Comparison of ENCODE assay signal across 8 cellular contexts in the genomic region with DNA sequence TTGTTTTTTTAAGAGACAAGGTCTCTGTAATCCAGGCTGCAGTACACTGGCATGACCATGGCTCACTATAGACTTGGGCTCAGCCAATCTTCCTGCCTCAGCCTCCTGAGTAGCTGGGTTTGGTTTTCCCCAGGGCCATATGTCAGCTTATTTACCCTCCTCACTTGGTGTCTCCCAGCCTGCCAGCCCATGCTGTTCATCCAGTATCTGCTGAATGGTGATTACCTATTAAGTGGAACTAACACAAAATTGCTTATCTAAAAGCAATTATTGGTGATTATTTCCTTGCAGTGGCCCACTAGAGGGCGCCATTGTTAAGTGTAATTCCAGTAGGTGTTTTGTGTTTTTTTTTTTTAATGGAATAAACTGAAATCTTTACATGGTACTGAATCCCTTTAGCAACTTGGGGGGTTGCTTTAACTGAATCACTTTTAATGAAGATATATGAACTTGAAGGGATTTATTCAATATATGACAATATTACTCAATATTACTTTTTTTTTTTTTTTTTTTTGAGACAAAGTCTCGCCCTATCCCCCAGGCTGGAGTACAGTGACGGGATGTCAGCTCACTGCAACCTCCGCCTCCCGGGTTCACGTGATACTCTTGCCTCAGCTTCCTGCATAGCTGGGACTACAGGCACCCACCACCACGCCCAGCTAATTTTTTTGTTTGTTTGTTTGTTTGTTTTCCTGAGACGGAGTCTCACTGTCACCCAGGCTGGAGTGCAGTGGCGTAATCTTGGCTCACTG. TPM values are rescaled to one million over a fixed set of nuclear protein-coding genes. Genes with fewer than 3 reads are reported as not detected.
DNase-seq lines count a peak whose midpoint lies in the region; ATAC-seq and TF ChIP-seq lines count a peak whose summit lies in the region.

No MANE protein-coding gene starts in this region.

- H3T11ph ChIP-seq in H9 (ENCODE audit: low read length): no peak overlapping the region

- H3K36me3 Mint-ChIP-seq in H9 (ENCODE audit: insufficient read depth in 1 of 3, low read depth in 3 of 3): peaks cover 19 to 45% (median 28%) of the 10 kb centered on the region in 3 experiments; a peak in 6 of 7 replicates
- H3K36me3 Mint-ChIP-seq in neural progenitor cell: peaks cover 15% of the 10 kb centered on the region

- peaks cover 0 to 3% of the 10 kb centered on the region in 2 experiments; a peak in 1 of 4 replicates for H3K4me1 Mint-ChIP-seq in H9
- peaks cover 1% of the 10 kb centered on the region for H3K4me1 Mint-ChIP-seq in neural progenitor cell

- no peak overlapping the region for H3K4me3 Mint-ChIP-seq in H9
- H3K4me3 Mint-ChIP-seq in neural progenitor cell: no peak overlapping the region

- H3K4me2 ChIP-seq in H9 (ENCODE audit: insufficient read depth, insufficient read length, low read length) (no peak overlapping the region), neural progenitor cell (no peak overlapping the region)

- no peaks in the 10 kb centered on the region for H3K79me2 ChIP-seq in H9 (ENCODE audit: insufficient read depth, low read length)
- H3K79me2 ChIP-seq in neural progenitor cell (ENCODE audit: low read depth): peaks cover 12% of the 10 kb centered on the region

- no peaks in the 10 kb centered on the region for H3K27me3 ChIP-seq in H9 (ENCODE audit: insufficient read depth, low read length)
- H3K27me3 ChIP-seq in NT2/D1 (ENCODE audit: insufficient read depth, insufficient read length): no peaks in the 10 kb centered on the region
- H3K27me3 ChIP-seq in neural progenitor cell: no peaks in the 10 kb centered on the region
- no peaks in the 10 kb centered on the region for H3K27me3 ChIP-seq in transverse colon

- no peak for TF ChIP-seq EP300 in transverse colon (IDR thresholded peaks at IDR 0.05; ENCODE audit: low read depth)

- H3K27ac ChIP-seq in H9 (ENCODE audit: insufficient read length, low read depth, low read length) (no peak overlapping the region), neural progenitor cell (no peak overlapping the region), transverse colon (no peak overlapping the region)

- no peak for TF ChIP-seq POLR2A in transverse colon (IDR thresholded peaks at IDR 0.05)

- intact Hi-C loops in transverse colon (cut with DNase I; ENCODE audit: low total_unique reads): no loop called here

- H3K9me3 Mint-ChIP-seq in H9 (no peaks in the 10 kb centered on the region), neural progenitor cell (no peaks in the 10 kb centered on the region)

- no peak overlapping the region for H3K23ac ChIP-seq in H9 (ENCODE audit: insufficient read length, low read depth, low read length)

- POLR2A ChIA-PET in AG04449 (lab: Yijun Ruan, JAX): interaction anchor here (0.9 kb wide), 1 partner anchor 154 kb away, joined by 3 read pairs; no protein-coding TSS in a partner anchor

- no peak overlapping the region for H3K9ac ChIP-seq in H9 (ENCODE audit: extremely low read depth, insufficient read length, low read length)
- H3K9ac ChIP-seq in NT2/D1 (ENCODE audit: insufficient read length, low read depth): no peak overlapping the region
- no peak overlapping the region for H3K9ac ChIP-seq in neural progenitor cell

- TF ChIP-seq CTCF in AG04449 (IDR thresholded peaks at IDR 0.05; ENCODE audit: insufficient read depth, low read length, missing control alignments): peak; percentile 46
- peak; percentile 96 for TF ChIP-seq CTCF in H9 (conservative IDR thresholded peaks at IDR 0.05)
- TF ChIP-seq CTCF in neural progenitor cell (IDR thresholded peaks at IDR 0.05): peak; percentile 97
- peak; percentile 81 to 87 (median 87) for TF ChIP-seq CTCF in transverse colon (IDR thresholded peaks at IDR 0.05)

- H4K5ac ChIP-seq in H9 (ENCODE audit: insufficient read length, low read depth, low read length): no peak overlapping the region

- DNase-seq in AG04449 (ENCODE audit: low read depth, low spot score) (no peak), H9 (peak; percentile 61), NT2/D1 (ENCODE audit: low read depth, low spot score) (peak; percentile 44), neural progenitor cell (ENCODE audit: low spot score) (peak; percentile 83), transverse colon (peak; percentile 76)
- DNase-seq in activated CD8-positive, alpha-beta memory T cell treated with anti-CD3 and anti-CD28 coated beads, Interleukin-2, amount 50 U/mL, for 1 hour (ENCODE audit: extremely low read depth): peak; percentile 46

- H2BK120ac ChIP-seq in H9 (ENCODE audit: low read depth, low read length, poor library complexity, severe bottlenecking): no peak overlapping the region

- ATAC-seq in esophagus mucosa: peak; percentile 32
- ATAC-seq in HG02678 (IDR thresholded peaks at IDR 0.05; ENCODE audit: unreplicated experiment): no peak

- H3K4ac ChIP-seq in H9 (ENCODE audit: low read depth, low read length): no peak overlapping the region

- H2BK20ac ChIP-seq in H9 (ENCODE audit: low read depth, low read length, poor library complexity, severe bottlenecking): no peak overlapping the region

- no peaks in the 10 kb centered on the region for H3K23me2 ChIP-seq in H9 (ENCODE audit: insufficient read length, low read depth, low read length, poor library complexity, severe bottlenecking)

- H3K36me3 ChIP-seq in NT2/D1 (ENCODE audit: insufficient read depth, insufficient read length, low read length) (peaks cover 42% of the 10 kb centered on the region), neural progenitor cell (peaks cover 20% of the 10 kb centered on the region), transverse colon (peaks cover 0 to 15% (median 5%) of the 10 kb centered on the region in 4 donors)

- CTCF ChIA-PET in AG04449 (lab: Yijun Ruan, JAX): interaction anchor here (0.6 to 24.5 kb wide), 44 partner anchors 8 to 388 kb away, joined by 3 to 786 read pairs (median 6); partner anchors contain the start of gene EXOSC2

- H3K27me3 Mint-ChIP-seq in H9 (ENCODE audit: low read depth) (no peaks in the 10 kb centered on the region), neural progenitor cell (ENCODE audit: insufficient read depth, low read depth) (no peaks in the 10 kb centered on the region)

- H2BK5ac ChIP-seq in H9 (ENCODE audit: insufficient read length, low read length): no peak overlapping the region

- H4K91ac ChIP-seq in H9 (ENCODE audit: insufficient read length, low read depth, low read length): no peak overlapping the region

- no peak overlapping the region for H2BK15ac ChIP-seq in H9 (ENCODE audit: low read depth, low read length)

- no peaks in the 10 kb centered on the region for H3K79me1 ChIP-seq in H9 (ENCODE audit: insufficient read depth, low read depth, low read length, poor library complexity, severe bottlenecking)

- H3F3A ChIP-seq in neural progenitor cell (ENCODE audit: low read depth): peaks cover 57% of the 10 kb centered on the region

- H4K8ac ChIP-seq in H9 (replicated peaks; ENCODE audit: insufficient read length, low read depth, low read length): no peak overlapping the region

- H2AK5ac ChIP-seq in H9 (ENCODE audit: insufficient read length, low read length): no peak overlapping the region

- H3K56ac ChIP-seq in H9 (ENCODE audit: insufficient read length, low read depth, low read length): no peak overlapping the region

- H4K20me1 ChIP-seq in H9 (ENCODE audit: control insufficient read depth, insufficient read depth, insufficient read length) (no peaks in the 10 kb centered on the region), neural progenitor cell (ENCODE audit: low read depth) (peaks cover 30% of the 10 kb centered on the region)

- in situ Hi-C loops in transverse colon (cut with MboI; ENCODE audit: low pct_ligation_motif_present in 1 of 4, low pct_unique_long_range_greater_than_20kb in 1 of 4, low sequenced_read_pairs in 3 of 4): loop anchor here in 3 of 4 donors (5.0 to 10.0 kb wide), 4 partner anchors 67 to 235 kb away; no protein-coding TSS in a partner anchor

- WGBS in H9 (ENCODE audit: extremely low coverage, insufficient read length, low lambda C conversion rate): no CpG with 5 or more reads among the region's 9 CpGs
- WGBS in transverse colon (ENCODE audit: low coverage in 1 of 2), 2 donors: 24 to 44% methylated on average over 7 to 9 of the region's 9 CpGs

- no peak overlapping the region for H3K18ac ChIP-seq in H9 (ENCODE audit: insufficient read length, low read depth, low read length)

- H3K4me3 ChIP-seq in AG04449 (ENCODE audit: low read depth, low read length): no peak overlapping the region
- no peak overlapping the region for H3K4me3 ChIP-seq in NT2/D1 (ENCODE audit: insufficient read length, low read depth)
- H3K4me3 ChIP-seq in neural progenitor cell: no peak overlapping the region
- no peak overlapping the region for H3K4me3 ChIP-seq in transverse colon

- no peaks in the 10 kb centered on the region for H3K9me3 ChIP-seq in H9 (ENCODE audit: control insufficient read depth, low read depth, low read length)
- no peaks in the 10 kb centered on the region for H3K9me3 ChIP-seq in NT2/D1 (ENCODE audit: insufficient read depth, low read length)
- no peaks in the 10 kb centered on the region for H3K9me3 ChIP-seq in neural progenitor cell (ENCODE audit: low read depth)
- no peaks in the 10 kb centered on the region for H3K9me3 ChIP-seq in transverse colon

- no peak overlapping the region for H2BK12ac ChIP-seq in H9 (ENCODE audit: insufficient read length, low read depth, low read length)

- H2AFZ ChIP-seq in H9 (ENCODE audit: low read length): no peak overlapping the region
- no peak overlapping the region for H2AFZ ChIP-seq in neural progenitor cell (replicated peaks)

- no peak overlapping the region for H3K14ac ChIP-seq in H9 (ENCODE audit: insufficient read depth, low read length)

- H3K4me1 ChIP-seq in H9 (ENCODE audit: insufficient read depth, low read length) (no peaks in the 10 kb centered on the region), NT2/D1 (ENCODE audit: insufficient read depth, insufficient read length) (no peaks in the 10 kb centered on the region), neural progenitor cell (peaks cover 5% of the 10 kb centered on the region), transverse colon (peaks cover 0 to 13% (median 11%) of the 10 kb centered on the region in 4 donors)

- H3K27ac Mint-ChIP-seq in H9 (peak overlapping the region in 2 of 3 experiments; percentile 74 to 91; a peak in 4 of 7 replicates), neural progenitor cell (no peak overlapping the region)

RNA-seq across cellular contexts. Expression of gene EXOSC2, which starts 13.8 kb away (rescaled TPM):
- total RNA-seq in H9 (2021) (92.0 and 94.5 TPM in 2 replicates), esophagus mucosa (19.6 TPM), neural progenitor cell (ENCODE audit: low replicate concordance) (59.1 and 75.5 TPM in 2 replicates), transverse colon (10 to 100 TPM in 3 of 4 donors, 1 to 10 TPM in 1; 2.2 to 17.1 (median 15.8) TPM)

RNA-seq across cellular contexts. Expression of gene PRDM12, which starts 43.0 kb away (rescaled TPM):
- total RNA-seq in H9 (2021) (not detected in 2 replicates), esophagus mucosa (not detected), neural progenitor cell (ENCODE audit: low replicate concordance) (not detected in 2 replicates), transverse colon (not detected)

Comparison
In these comparisons a context has a peak if more than half of its experiments do, and no peak if none do; other contexts are left out.
1. CTCF ChIP-seq: peak in every context shown above with its lines; median percentile 97 in neural progenitor cell; 96 in H9; 87 in transverse colon; 46 in AG04449.